Comparison of ENCODE assay signal across 11 cellular contexts in the genomic region with DNA sequence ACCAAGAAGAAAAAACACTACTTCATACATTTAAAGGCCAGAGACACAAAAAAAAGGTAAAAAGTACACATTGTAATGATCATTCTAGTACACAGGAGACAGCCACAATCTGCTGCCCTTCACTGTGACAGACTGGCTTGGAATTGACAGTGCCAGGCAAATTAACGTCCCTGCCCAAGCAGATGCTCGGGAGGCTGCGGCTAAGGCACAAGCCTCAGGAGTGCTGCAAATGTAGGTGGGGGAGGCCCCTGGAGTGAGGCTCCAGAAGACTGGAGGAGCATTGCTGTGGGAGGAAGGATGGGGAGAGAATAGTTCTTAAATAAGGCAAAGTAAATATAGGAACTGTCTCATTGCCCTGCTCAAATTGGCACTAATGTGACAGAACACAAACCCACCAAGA. TPM values are rescaled to one million over a fixed set of nuclear protein-coding genes. Genes with fewer than 3 reads are reported as not detected.
"Had no signal": no experiment of that assay in that cellular context is flagged by ENCODE, and none has a peak within 500 bp of the region (broad histone marks: within the 10 kb centered on the region; RNA-seq: fewer than 3 reads in every experiment).

No MANE protein-coding gene starts in this region.

- H3K27ac Mint-ChIP-seq: activated CD4-positive, alpha-beta T cell treated with anti-CD3 and anti-CD28 coated beads for 36 hours had no signal

- DNase-seq: activated CD4-positive, alpha-beta memory T cell treated with anti-CD3 and anti-CD28 coated beads, Interleukin-2, amount 10 ng/mL, durations not matched to agents 7 days and 5 days; activated CD4-positive, alpha-beta T cell treated with anti-CD3 and anti-CD28 coated beads for 36 hours; activated CD8-positive, alpha-beta memory T cell treated with anti-CD3 and anti-CD28 coated beads, Interleukin-2, amount 50 U/mL, for 48 hours; kidney glomerular epithelial cell; right lobe of liver; spleen; stimulated activated CD4-positive, alpha-beta T cell treated with anti-CD3 and anti-CD28 coated beads, Interleukin-1b, Interleukin-23, amount 100 ng/mL, for 48 hours; stimulated activated naive B cell treated with anti-CD40 and anti-IgM and Interleukin-4, amounts not matched to agents 10 μg/mL and 1 μg/mL and 100 μg/mL, for 72 hours; T-helper 9 cell; upper lobe of left lung had no signal

- H3K9me3 Mint-ChIP-seq: activated CD4-positive, alpha-beta memory T cell treated with anti-CD3 and anti-CD28 coated beads, Interleukin-2, amount 10 ng/mL, durations not matched to agents 7 days and 5 days had no signal

- H3K4me3 Mint-ChIP-seq: activated CD4-positive, alpha-beta memory T cell treated with anti-CD3 and anti-CD28 coated beads, Interleukin-2, amount 10 ng/mL, durations not matched to agents 7 days and 5 days; activated CD4-positive, alpha-beta T cell treated with anti-CD3 and anti-CD28 coated beads for 36 hours; stimulated activated naive B cell treated with anti-CD40 and anti-IgM and Interleukin-4, amounts not matched to agents 10 μg/mL and 1 μg/mL and 100 μg/mL, for 72 hours had no signal

- H3K27me3 Mint-ChIP-seq: activated CD4-positive, alpha-beta memory T cell treated with anti-CD3 and anti-CD28 coated beads, Interleukin-2, amount 10 ng/mL, durations not matched to agents 7 days and 5 days; activated CD4-positive, alpha-beta T cell treated with anti-CD3 and anti-CD28 coated beads for 36 hours; stimulated activated naive B cell treated with anti-CD40 and anti-IgM and Interleukin-4, amounts not matched to agents 10 μg/mL and 1 μg/mL and 100 μg/mL, for 72 hours had no signal

- ATAC-seq: activated CD4-positive, alpha-beta T cell treated with anti-CD3 and anti-CD28 coated beads for 36 hours; right lobe of liver; stimulated activated naive B cell treated with anti-CD40 and anti-IgM and Interleukin-4, amounts not matched to agents 10 μg/mL and 1 μg/mL and 100 μg/mL, for 72 hours had no signal

RNA-seq across cellular contexts. Expression of a gene that starts 55.3 kb away (rescaled TPM):
- total RNA-seq: activated CD4-positive, alpha-beta memory T cell treated with anti-CD3 and anti-CD28 coated beads, Interleukin-2, amount 10 ng/mL, durations not matched to agents 7 days and 5 days; activated CD4-positive, alpha-beta T cell treated with anti-CD3 and anti-CD28 coated beads for 36 hours; ascending aorta had no signal
